In the genomic region with DNA sequence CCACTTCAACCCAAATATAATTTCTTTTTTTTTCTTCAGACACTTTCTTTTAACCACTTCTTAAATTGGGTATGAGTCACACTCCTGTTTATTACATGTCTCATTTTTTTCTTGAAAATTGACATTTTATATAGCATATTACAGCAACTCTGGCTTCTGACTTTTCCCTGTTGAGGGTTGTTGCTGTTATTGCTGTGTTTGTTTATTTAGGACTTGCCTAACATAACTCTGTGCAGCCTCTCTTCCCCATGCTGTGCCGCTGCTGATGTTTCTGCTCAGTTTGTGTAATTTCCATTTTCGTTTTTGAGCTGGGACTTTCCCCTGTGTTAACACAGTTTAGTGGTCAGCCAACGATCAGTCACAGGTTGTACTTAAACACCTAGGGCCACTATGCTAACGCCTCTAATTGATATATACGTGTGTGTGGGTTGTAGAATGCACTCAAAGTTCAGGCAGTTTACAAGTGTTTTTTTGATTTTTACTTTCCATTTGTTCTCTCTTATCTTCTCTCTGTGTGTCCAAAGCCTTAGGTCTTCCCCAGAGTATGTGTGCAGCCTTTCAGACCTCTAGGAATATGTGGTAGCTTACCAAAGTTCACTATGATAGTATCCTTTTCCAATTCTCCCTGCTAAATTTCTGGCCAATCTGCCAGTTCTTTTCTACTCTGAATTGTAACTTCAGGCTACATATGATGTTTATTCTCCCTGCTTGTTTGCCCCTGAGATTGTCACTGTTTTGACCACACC, we compare ENCODE assay signal across 7 cellular contexts.
DNase-seq lines count a peak whose midpoint lies in the region; ATAC-seq and TF ChIP-seq lines count a peak whose summit lies in the region.

No MANE protein-coding gene starts in this region.

- no peaks in the 10 kb centered on the region for H3K27me3 Mint-ChIP-seq in T-cell
- H3K27me3 Mint-ChIP-seq in neural crest cell (ENCODE audit: low read depth), result no peaks in the 10 kb centered on the region

- H3K36me3 Mint-ChIP-seq in T-cell (peaks cover 37% of the 10 kb centered on the region), neural crest cell (ENCODE audit: low read depth) (no peaks in the 10 kb centered on the region)

- H3K4me3 ChIP-seq in coronary artery, result no peak overlapping the region

- H3K27ac Mint-ChIP-seq in T-cell, result peak overlapping the region; percentile 6 to 36
- H3K27ac Mint-ChIP-seq in neural crest cell (ENCODE audit: unreplicated experiment), result peak overlapping the region; percentile 1

- peaks cover 13 to 17% (median 14%) of the 10 kb centered on the region in 3 donors for H3K4me1 Mint-ChIP-seq in T-cell
- peaks cover 10% of the 10 kb centered on the region for H3K4me1 Mint-ChIP-seq in neural crest cell

- DNase-seq in T-cell (peak in 16 of 34 experiments; percentile 1 to 34 (median 8)), neural crest cell (ENCODE audit: low read depth, low spot score) (no peak), NCI-H748 treated with DMSO at 0.1 percent for 48 hours (lab: John Stamatoyannopoulos, UW) (no peak), LoVo (ENCODE audit: low spot score) (no peak), coronary artery (ENCODE audit: low spot score) (no peak)

- H3K27ac ChIP-seq in coronary artery, result no peak overlapping the region

- ATAC-seq in GM18909 (IDR thresholded peaks at IDR 0.05; ENCODE audit: poor library complexity, unreplicated experiment) (peak; percentile 100), HG02610 (IDR thresholded peaks at IDR 0.05; ENCODE audit: unreplicated experiment) (peak; percentile 100), T-cell (replicated peaks in 1 of 4) (peak in 2 of 4 experiments; percentile 48 to 72)

- H3K9me3 Mint-ChIP-seq in T-cell, result peaks cover 0 to 3% (median 0%) of the 10 kb centered on the region in 3 donors
- peaks cover 2% of the 10 kb centered on the region for H3K9me3 Mint-ChIP-seq in neural crest cell

- peak overlapping the region in 1 of 3 donors; percentile 44 for H3K4me3 Mint-ChIP-seq in T-cell
- no peak overlapping the region for H3K4me3 Mint-ChIP-seq in neural crest cell

- TF ChIP-seq CTCF in neural crest cell (conservative IDR thresholded peaks at IDR 0.05) (no peak), coronary artery (IDR thresholded peaks at IDR 0.05) (no peak)

- CTCF ChIA-PET in T-cell (lab: Charles Lee), result no interaction called here

- POLR2A ChIA-PET in T-cell (lab: Charles Lee), result no interaction called here
